In genomic region chr19:12766051-12766521, GRCh38 we compare ENCODE assay signal across 8 cellular contexts. TPM values are rescaled to one million over a fixed set of nuclear protein-coding genes. Genes with fewer than 3 reads are reported as not detected.
DNase-seq lines count a peak whose midpoint lies in the region; ATAC-seq and TF ChIP-seq lines count a peak whose summit lies in the region.

No MANE protein-coding gene starts in this region.

- no peaks in the 10 kb centered on the region for H3K9me3 Mint-ChIP-seq in endothelial cell (ENCODE audit: unreplicated experiment)

- intact Hi-C loops in testis (cut with DNase I; ENCODE audit: low total_unique reads), result no loop called here

- H3K4me3 ChIP-seq in WERI-Rb-1 (ENCODE audit: low read depth, low read length) (peak overlapping the region; percentile 60), testis (peak overlapping the region in 1 of 2 donors; percentile 34)

- H3K36me3 Mint-ChIP-seq in endothelial cell (ENCODE audit: low read depth, unreplicated experiment), result peaks cover 12% of the 10 kb centered on the region

- H3K9me3 ChIP-seq in WERI-Rb-1 (ENCODE audit: severe bottlenecking), result no peaks in the 10 kb centered on the region
- H3K9me3 ChIP-seq in testis, result no peaks in the 10 kb centered on the region

- no peak for TF ChIP-seq POLR2A in testis (IDR thresholded peaks at IDR 0.05)

- H3K36me3 ChIP-seq in WERI-Rb-1 (peaks cover 46% of the 10 kb centered on the region), testis (ENCODE audit: low read depth, missing control alignments) (no peaks in the 10 kb centered on the region)

- H3K27me3 ChIP-seq in WERI-Rb-1 (ENCODE audit: insufficient read depth, low read depth, severe bottlenecking) (no peaks in the 10 kb centered on the region), testis (no peaks in the 10 kb centered on the region)

- DNase-seq in GM03348 (ENCODE audit: low spot score) (peak; percentile 90), LHCN-M2 (ENCODE audit: low read depth) (peak; percentile 78), WERI-Rb-1 (peak; percentile 92), endothelial cell (ENCODE audit: low spot score) (peak; percentile 81), mucosa of gallbladder (ENCODE audit: low spot score) (peak; percentile 74), testis (peak; percentile 84), cerebellar nuclear complex (lab: John Stamatoyannopoulos, UW) (no peak)

- peak overlapping the region; percentile 59 for H3K4me3 Mint-ChIP-seq in endothelial cell (ENCODE audit: unreplicated experiment)

- 27 to 29% methylated on average over 7 to 30 of the region's 30 CpGs for WGBS in testis, 2 donors

- no peak for ATAC-seq in SK-N-SH treated with all-trans-retinoic acid at 6 μM for 48 hours

- H3K4me1 ChIP-seq in testis, result no peaks in the 10 kb centered on the region

- peak; percentile 87 for TF ChIP-seq CTCF in WERI-Rb-1 (IDR thresholded peaks at IDR 0.05; ENCODE audit: low read depth, low read length)
- peak; percentile 68 for TF ChIP-seq CTCF in endothelial cell (IDR thresholded peaks at IDR 0.05; ENCODE audit: unreplicated experiment)
- TF ChIP-seq CTCF in testis (IDR thresholded peaks at IDR 0.05), result peak; percentile 63 to 79 (median 67)

- peaks cover 3% of the 10 kb centered on the region for H3K4me1 Mint-ChIP-seq in endothelial cell (ENCODE audit: unreplicated experiment)

- H3K27ac Mint-ChIP-seq in endothelial cell (ENCODE audit: unreplicated experiment), result no peak overlapping the region

- H3K27ac ChIP-seq in WERI-Rb-1 (peak overlapping the region; percentile 71), testis (peak overlapping the region in 1 of 2 donors; percentile 15)

- peaks cover 20% of the 10 kb centered on the region for H3K27me3 Mint-ChIP-seq in endothelial cell (ENCODE audit: unreplicated experiment)

TF ChIP-seq in SK-N-SH treated with all-trans-retinoic acid at 6 μM for 48 hours, 23 proteins besides CTCF, POLR2A, EP300 and RAD21:
- TF ChIP-seq BACH2 (CRISPR knock-in tag; IDR thresholded peaks at IDR 0.05; ENCODE audit: borderline replicate concordance) (no peak), ZNF565 (CRISPR knock-in tag; conservative IDR thresholded peaks at IDR 0.05; ENCODE audit: low read depth) (no peak), GLIS3 (CRISPR knock-in tag; IDR thresholded peaks at IDR 0.05) (no peak), ESRRG (CRISPR knock-in tag; IDR thresholded peaks at IDR 0.05) (no peak), TCF4 (CRISPR knock-in tag; IDR thresholded peaks at IDR 0.05; ENCODE audit: borderline replicate concordance) (no peak), PPARA (CRISPR knock-in tag; IDR thresholded peaks at IDR 0.05; ENCODE audit: borderline replicate concordance) (no peak), CREB5 (CRISPR knock-in tag; IDR thresholded peaks at IDR 0.05; ENCODE audit: low read depth) (no peak), ZNF70 (CRISPR knock-in tag; IDR thresholded peaks at IDR 0.05) (no peak), CSRNP3 (CRISPR knock-in tag; IDR thresholded peaks at IDR 0.05) (no peak), POU6F1 (CRISPR knock-in tag; IDR thresholded peaks at IDR 0.05; ENCODE audit: borderline replicate concordance, low read depth) (no peak), ZFP30 (CRISPR knock-in tag; IDR thresholded peaks at IDR 0.05) (no peak), TSHZ2 (CRISPR knock-in tag; IDR thresholded peaks at IDR 0.05) (no peak)

RNA-seq across cellular contexts. Expression of gene HOOK2, which starts 9.3 kb away (rescaled TPM):
- total RNA-seq in LHCN-M2 (2014; rRNA removed) (15.2 and 20.3 TPM in 2 replicates), endothelial cell (ENCODE audit: unreplicated experiment) (30.3 TPM), mucosa of gallbladder (128 TPM), testis (10 to 100 TPM; 54.4 to 63.4 TPM)
- 16.9 TPM for polyA plus RNA-seq in LHCN-M2 (2012)
- polyA plus RNA-seq in testis (ENCODE audit: insufficient read depth, low read depth, low replicate concordance), result 30.0 TPM

RNA-seq across cellular contexts. Expression of gene BEST2, which starts 14.5 kb away (rescaled TPM):
- 0.45 and 0.98 TPM in 2 replicates for total RNA-seq in LHCN-M2 (2014; rRNA removed)
- polyA plus RNA-seq in LHCN-M2 (2012), result 0.16 TPM
- total RNA-seq in endothelial cell (ENCODE audit: unreplicated experiment), result not detected
- not detected for total RNA-seq in mucosa of gallbladder
- total RNA-seq in testis, result under 1 TPM; 0.50 to 0.87 TPM
- not detected for polyA plus RNA-seq in testis (ENCODE audit: insufficient read depth, low read depth, low replicate concordance)

RNA-seq across cellular contexts. Expression of gene JUNB, which starts 25.2 kb away (rescaled TPM):
- 76.8 and 91.4 TPM in 2 replicates for total RNA-seq in LHCN-M2 (2014; rRNA removed)
- 34.8 TPM for polyA plus RNA-seq in LHCN-M2 (2012)
- total RNA-seq in endothelial cell (ENCODE audit: unreplicated experiment), result 20.6 TPM
- total RNA-seq in mucosa of gallbladder, result 119 TPM
- 100 to 1,000 TPM in 1 of 2 donors, 10 to 100 TPM in 1; 75.9 to 143 TPM for total RNA-seq in testis
- polyA plus RNA-seq in testis (ENCODE audit: insufficient read depth, low read depth, low replicate concordance), result 54.5 TPM

RNA-seq across cellular contexts. Expression of gene GET3, which starts 28.8 kb away (rescaled TPM):
- total RNA-seq in LHCN-M2 (2014; rRNA removed) (136 and 155 TPM in 2 replicates), endothelial cell (ENCODE audit: unreplicated experiment) (77.9 TPM), mucosa of gallbladder (64.8 TPM), testis (100 to 1,000 TPM in 1 of 2 donors, 10 to 100 TPM in 1; 89.3 to 109 TPM)
- polyA plus RNA-seq in LHCN-M2 (2012), result 211 TPM
- 134 TPM for polyA plus RNA-seq in testis (ENCODE audit: insufficient read depth, low read depth, low replicate concordance)

RNA-seq across cellular contexts. Expression of gene TRIR, which starts 31.6 kb away (rescaled TPM):
- total RNA-seq in LHCN-M2 (2014; rRNA removed) (372 and 446 TPM in 2 replicates), endothelial cell (ENCODE audit: unreplicated experiment) (176 TPM), mucosa of gallbladder (172 TPM), testis (100 to 1,000 TPM; 244 to 329 TPM)
- polyA plus RNA-seq in LHCN-M2 (2012), result 262 TPM
- 158 TPM for polyA plus RNA-seq in testis (ENCODE audit: insufficient read depth, low read depth, low replicate concordance)

Comparison
In these comparisons a context has a peak if more than half of its experiments do, and no peak if none do; other contexts are left out.
1. DNase-seq: peak in GM03348 (single experiment), LHCN-M2 (single experiment), WERI-Rb-1 (single experiment), endothelial cell (single experiment), mucosa of gallbladder (single experiment) and testis (single experiment); none in cerebellar nuclear complex (0 of 2).
2. Peak in every context shown above with its lines, with median percentiles within 50 percentile points of each other: CTCF ChIP-seq.